In the genomic region with DNA sequence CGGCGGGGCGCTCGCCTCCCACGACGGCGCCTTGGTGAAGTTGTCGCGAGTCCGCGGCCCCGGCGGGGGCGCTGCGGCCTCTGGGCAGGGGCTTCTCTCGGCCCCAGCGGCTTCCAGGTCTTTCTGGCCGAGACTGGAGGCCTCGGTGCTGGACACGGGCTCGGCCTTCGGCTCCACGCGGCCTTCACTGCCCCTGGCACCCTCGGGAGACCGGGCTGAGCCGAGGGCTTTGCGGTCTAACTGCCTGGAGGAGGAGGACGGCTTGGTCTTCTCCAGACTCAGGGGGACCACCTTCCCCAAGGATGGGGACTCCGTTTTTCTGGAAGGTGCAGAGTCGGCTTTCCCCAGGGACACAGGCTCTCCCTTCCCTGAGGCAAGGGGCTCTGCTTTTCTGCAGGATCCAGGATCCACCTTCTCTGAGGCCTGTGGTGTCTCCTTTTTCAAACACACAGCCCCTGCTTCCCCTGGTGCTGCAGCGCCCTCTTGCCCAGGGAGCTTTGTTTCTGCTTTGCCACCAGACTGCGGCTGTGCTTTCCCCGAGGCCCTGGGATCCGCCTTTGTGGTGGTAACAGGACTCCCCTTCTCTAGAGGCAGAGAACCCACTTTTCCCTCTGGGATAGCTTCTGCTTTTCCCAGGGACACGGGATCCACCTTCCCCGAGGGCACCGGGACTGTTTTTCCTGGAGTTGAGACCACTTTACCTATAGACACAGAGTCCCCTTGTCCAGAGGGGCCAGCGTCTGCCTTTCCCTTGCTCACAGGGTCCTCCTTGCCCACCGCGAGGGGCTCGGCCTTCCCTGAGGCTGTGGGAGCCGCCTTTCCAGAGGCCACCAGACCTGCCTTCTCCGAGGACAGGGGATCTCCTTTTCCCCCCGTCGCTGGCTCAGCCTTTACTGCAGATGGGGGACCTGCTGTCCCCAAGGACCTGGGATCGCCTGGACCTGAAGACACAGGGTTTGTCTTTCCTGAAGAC, we compare ENCODE assay signal across 14 cellular contexts. TPM values are rescaled to one million over a fixed set of nuclear protein-coding genes. Genes with fewer than 3 reads are reported as not detected.
A peak's percentile ranks its signal among the peaks of the same experiment; 100 is the strongest.
DNase-seq lines count a peak whose midpoint lies in the region; ATAC-seq and TF ChIP-seq lines count a peak whose summit lies in the region.
"Had no signal": no experiment of that assay in that cellular context is flagged by ENCODE, and none has a peak within 500 bp of the region (broad histone marks: within the 10 kb centered on the region; RNA-seq: fewer than 3 reads in every experiment).

No MANE protein-coding gene starts in this region.

- 93 to 94% methylated on average over 5 to 12 of the region's 47 CpGs for WGBS in esophagus squamous epithelium, 2 donors
- WGBS in sigmoid colon, 2 donors, result 53 to 60% methylated on average over 47 of the region's 47 CpGs

- POLR2A ChIA-PET in activated CD4-positive, alpha-beta T cell treated with anti-CD3 and anti-CD28 coated beads for 36 hours (lab: Charles Lee), result interaction anchor here (0.6 kb wide), 1 partner anchor 29 kb away, joined by 3 read pairs; no protein-coding TSS in a partner anchor
- POLR2A ChIA-PET in PC-3 (lab: Charles Lee; ENCODE audit: unreplicated experiment), result no interaction called here

- TSS peak; percentile 11 for BruUV-seq in PC-3 (replicated peaks; lab: Mats Ljungman, UMichigan)

- H3K4me1 ChIP-seq in PC-3 (ENCODE audit: insufficient read depth, low read length), result no peaks in the 10 kb centered on the region
- peaks cover 3 to 12% (median 8%) of the 10 kb centered on the region in 3 donors for H3K4me1 ChIP-seq in esophagus squamous epithelium
- H3K4me1 ChIP-seq in sigmoid colon, result peaks cover 0 to 13% (median 9%) of the 10 kb centered on the region in 4 donors

- H3K4me2 ChIP-seq in PC-3 (ENCODE audit: low read length), result no peak overlapping the region

- no peak for TF ChIP-seq CTCF in PC-3 (conservative IDR thresholded peaks at IDR 0.05; ENCODE audit: low read depth, low read length)
- no peak for TF ChIP-seq CTCF in esophagus squamous epithelium (IDR thresholded peaks at IDR 0.05)
- no peak for TF ChIP-seq CTCF in sigmoid colon (IDR thresholded peaks at IDR 0.05)

- no peak overlapping the region for H3K9ac ChIP-seq in PC-3 (ENCODE audit: low read length)

- H3K36me3 Mint-ChIP-seq in activated CD4-positive, alpha-beta T cell treated with anti-CD3 and anti-CD28 coated beads for 36 hours (ENCODE audit: low read depth), result no peaks in the 10 kb centered on the region

- H3K9me3 Mint-ChIP-seq in activated CD4-positive, alpha-beta T cell treated with anti-CD3 and anti-CD28 coated beads for 36 hours (ENCODE audit: low read depth), result no peaks in the 10 kb centered on the region

- DNase-seq in activated CD4-positive, alpha-beta T cell treated with anti-CD3 and anti-CD28 coated beads for 36 hours, result peak; percentile 55
- no peak for DNase-seq in activated CD4-positive, alpha-beta T cell treated with anti-CD3 and anti-CD28 coated beads, Interleukin-2, amount 50 U/mL, for 4 hours
- DNase-seq in PC-3, result no peak
- no peak for DNase-seq in esophagus squamous epithelium (lab: John Stamatoyannopoulos, UW)
- no peak for DNase-seq in sigmoid colon
- no peak for DNase-seq in ecto neural progenitor cell (ENCODE audit: low spot score)
- DNase-seq: kidney glomerular epithelial cell, MV-4-11, NCI-H345 had no signal

- H3K27me3 Mint-ChIP-seq in activated CD4-positive, alpha-beta T cell treated with anti-CD3 and anti-CD28 coated beads for 36 hours, result peaks cover 2% of the 10 kb centered on the region

- no peaks in the 10 kb centered on the region for H4K20me1 ChIP-seq in PC-3 (ENCODE audit: low read length)

- peaks cover 8% of the 10 kb centered on the region for H3K4me1 Mint-ChIP-seq in activated CD4-positive, alpha-beta T cell treated with anti-CD3 and anti-CD28 coated beads for 36 hours

- H3K9me2 ChIP-seq in PC-3 (replicated peaks; ENCODE audit: low read length), result no peaks in the 10 kb centered on the region

- no peak overlapping the region for H2AFZ ChIP-seq in PC-3 (ENCODE audit: low read length)

- no peak for TF ChIP-seq EP300 in sigmoid colon (IDR thresholded peaks at IDR 0.05)

- H3K36me3 ChIP-seq in PC-3 (ENCODE audit: low read depth, low read length) (no peaks in the 10 kb centered on the region), esophagus squamous epithelium (no peaks in the 10 kb centered on the region), sigmoid colon (no peaks in the 10 kb centered on the region)

- H3K4me3 ChIP-seq in PC-3 (ENCODE audit: low read length), result no peak overlapping the region
- peak overlapping the region; percentile 20 to 65 (median 40) for H3K4me3 ChIP-seq in esophagus squamous epithelium
- H3K4me3 ChIP-seq in sigmoid colon, result peak overlapping the region in 3 of 4 donors; percentile 30 to 48 (median 46)

- no peaks in the 10 kb centered on the region for H3K9me3 ChIP-seq in PC-3 (ENCODE audit: low read length)
- H3K9me3 ChIP-seq in esophagus squamous epithelium, result no peaks in the 10 kb centered on the region
- H3K9me3 ChIP-seq in sigmoid colon, result no peaks in the 10 kb centered on the region

- CTCF ChIA-PET in activated CD4-positive, alpha-beta T cell treated with anti-CD3 and anti-CD28 coated beads for 36 hours (lab: Charles Lee), result interaction anchor here (0.6 to 0.7 kb wide), 3 partner anchors 15 to 376 kb away, joined by 3 read pairs; no protein-coding TSS in a partner anchor
- CTCF ChIA-PET in PC-3 (lab: Charles Lee), result interaction anchor here (0.6 kb wide), 1 partner anchor 60 kb away, joined by 3 read pairs; no protein-coding TSS in a partner anchor

- ATAC-seq in activated CD4-positive, alpha-beta T cell treated with anti-CD3 and anti-CD28 coated beads for 36 hours, result no peak
- ATAC-seq in PC-3 (no peak), GM21515 (IDR thresholded peaks at IDR 0.05; ENCODE audit: unreplicated experiment) (no peak), HG03521 (IDR thresholded peaks at IDR 0.05; ENCODE audit: unreplicated experiment) (no peak)

- no peaks in the 10 kb centered on the region for H3F3A ChIP-seq in PC-3 (ENCODE audit: low read length, unreplicated experiment)

- H3K27ac ChIP-seq in PC-3 (ENCODE audit: low read length) (no peak overlapping the region), esophagus squamous epithelium (no peak overlapping the region), sigmoid colon (no peak overlapping the region)

- intact Hi-C loops in activated CD4-positive, alpha-beta T cell treated with anti-CD3 and anti-CD28 coated beads for 36 hours (cut with DNase I, micrococcal nuclease), result loop anchor here (1.0 to 2.0 kb wide), 4 partner anchors 13 to 181 kb away; a partner anchor contains a TSS
- intact Hi-C loops in PC-3 (cut with micrococcal nuclease) (no loop called here), esophagus squamous epithelium (cut with DNase I) (no loop called here), sigmoid colon (cut with DNase I) (no loop called here)

- H3K4me3 Mint-ChIP-seq in activated CD4-positive, alpha-beta T cell treated with anti-CD3 and anti-CD28 coated beads for 36 hours, result peak overlapping the region; percentile 24
- H3K4me3 Mint-ChIP-seq: activated CD4-positive, alpha-beta memory T cell treated with anti-CD3 and anti-CD28 coated beads, Interleukin-2, amount 10 ng/mL, durations not matched to agents 7 days and 5 days had no signal

- no peak overlapping the region for H3K27ac Mint-ChIP-seq in activated CD4-positive, alpha-beta T cell treated with anti-CD3 and anti-CD28 coated beads for 36 hours
- H3K27ac Mint-ChIP-seq: activated CD4-positive, alpha-beta memory T cell treated with anti-CD3 and anti-CD28 coated beads, Interleukin-2, amount 10 ng/mL, durations not matched to agents 7 days and 5 days had no signal

- TF ChIP-seq POLR2A in esophagus squamous epithelium (IDR thresholded peaks at IDR 0.05) (no peak), sigmoid colon (IDR thresholded peaks at IDR 0.05) (no peak)

- no peaks in the 10 kb centered on the region for H3K27me3 ChIP-seq in PC-3 (ENCODE audit: low read length)
- peaks cover 0 to 53% (median 0%) of the 10 kb centered on the region in 4 donors for H3K27me3 ChIP-seq in esophagus squamous epithelium
- H3K27me3 ChIP-seq in sigmoid colon, result peaks cover 5 to 37% (median 8%) of the 10 kb centered on the region in 3 donors

- no peaks in the 10 kb centered on the region for H3K79me2 ChIP-seq in PC-3 (ENCODE audit: low read length)

RNA-seq across cellular contexts. Expression of a gene that starts 12.3 kb away (rescaled TPM):
- total RNA-seq in activated CD4-positive, alpha-beta T cell treated with anti-CD3 and anti-CD28 coated beads for 36 hours, result 1 to 10 TPM; 3.8 to 4.1 TPM
- total RNA-seq in PC-3 (2014; rRNA removed) (18.7 and 19.9 TPM in 2 replicates), esophagus squamous epithelium (1 to 10 TPM in 3 of 4 donors, under 1 TPM in 1; 0.57 to 4.6 (median 2.2) TPM), sigmoid colon (1 to 10 TPM in 2 of 4 donors, under 1 TPM in 2; 0.33 to 1.6 (median 0.81) TPM)
- 1 to 10 TPM in 1 of 3 donors, under 1 TPM in 2; 0.60 to 1.4 (median 0.69) TPM for polyA plus RNA-seq in sigmoid colon

RNA-seq across cellular contexts. Expression of a gene that starts 32.6 kb away (rescaled TPM):
- under 1 TPM; 0.46 to 0.55 TPM for total RNA-seq in activated CD4-positive, alpha-beta T cell treated with anti-CD3 and anti-CD28 coated beads for 36 hours
- total RNA-seq in PC-3 (2014; rRNA removed) (2.1 and 8.6 TPM in 2 replicates), esophagus squamous epithelium (not detected), sigmoid colon (1 to 10 TPM in 1 of 4 donors, not detected in 3; 2.2 TPM)
- under 1 TPM in 1 of 3 donors, not detected in 2; 0.23 TPM for polyA plus RNA-seq in sigmoid colon
- total RNA-seq: activated CD4-positive, alpha-beta memory T cell treated with anti-CD3 and anti-CD28 coated beads, Interleukin-2, amount 10 ng/mL, durations not matched to agents 7 days and 5 days; T-helper 1 cell treated with Interleukin-12 subunit alpha and Interleukin-12 subunit beta and Interleukin-4 antibody, amounts not matched to agents 30 ng/mL and 1 ng/mL, for 36 hours had no signal

RNA-seq across cellular contexts. Expression of a gene that starts 32.8 kb away (rescaled TPM):
- total RNA-seq in activated CD4-positive, alpha-beta T cell treated with anti-CD3 and anti-CD28 coated beads for 36 hours, result not detected
- total RNA-seq in PC-3 (2014; rRNA removed) (not detected in 2 replicates), esophagus squamous epithelium (not detected), sigmoid colon (under 1 TPM in 1 of 4 donors, not detected in 3; 0.36 TPM)
- not detected for polyA plus RNA-seq in sigmoid colon
- total RNA-seq: activated CD4-positive, alpha-beta memory T cell treated with anti-CD3 and anti-CD28 coated beads, Interleukin-2, amount 10 ng/mL, durations not matched to agents 7 days and 5 days; dermis microvascular lymphatic vessel endothelial cell; T-helper 1 cell treated with Interleukin-12 subunit alpha and Interleukin-12 subunit beta and Interleukin-4 antibody, amounts not matched to agents 30 ng/mL and 1 ng/mL, for 36 hours had no signal

RNA-seq across cellular contexts. Expression of a gene that starts 48.6 kb away (rescaled TPM):
- under 1 TPM; 0.37 to 0.61 TPM for total RNA-seq in activated CD4-positive, alpha-beta T cell treated with anti-CD3 and anti-CD28 coated beads for 36 hours
- total RNA-seq in PC-3 (2014; rRNA removed) (0.07 TPM in 1 of 2 replicates, not detected in the other), esophagus squamous epithelium (under 1 TPM in 1 of 4 donors, not detected in 3; under 0.01 TPM), sigmoid colon (1 to 10 TPM in 1 of 4 donors, under 1 TPM in 1, not detected in 2; 0.71 to 1.1 TPM)
- polyA plus RNA-seq in sigmoid colon, result 10 to 100 TPM in 2 of 3 donors, 1 to 10 TPM in 1; 9.6 to 57.9 (median 47.9) TPM

RNA-seq across cellular contexts. Expression of a gene that starts 49.6 kb away (rescaled TPM):
- 10 to 100 TPM; 19.4 to 25.2 TPM for total RNA-seq in activated CD4-positive, alpha-beta T cell treated with anti-CD3 and anti-CD28 coated beads for 36 hours
- total RNA-seq in PC-3 (2014; rRNA removed) (47.3 and 56.3 TPM in 2 replicates), esophagus squamous epithelium (10 to 100 TPM; 16.4 to 36.4 (median 30.6) TPM), sigmoid colon (10 to 100 TPM in 2 of 4 donors, 1 to 10 TPM in 2; 7.4 to 22.4 (median 9.7) TPM)
- polyA plus RNA-seq in sigmoid colon, result 10 to 100 TPM; 21.7 to 37.7 (median 25.2) TPM

Comparison
In these comparisons a context has a peak if more than half of its experiments do, and no peak if none do; other contexts are left out.
1. intact Hi-C loops: an anchor here in activated CD4-positive, alpha-beta T cell treated with anti-CD3 and anti-CD28 coated beads for 36 hours (1.0 to 2.0 kb wide); none called in PC-3, esophagus squamous epithelium and sigmoid colon.